18 cellular contexts compared by ENCODE assay signal in genomic region chr14:44662250-44662891, GRCh38.
A peak's percentile ranks its signal among the peaks of the same experiment; 100 is the strongest.
DNase-seq lines count a peak whose midpoint lies in the region; ATAC-seq and TF ChIP-seq lines count a peak whose summit lies in the region.
"Had no signal": no experiment of that assay in that cellular context is flagged by ENCODE, and none has a peak within 500 bp of the region (broad histone marks: within the 10 kb centered on the region; RNA-seq: fewer than 3 reads in every experiment).

No MANE protein-coding gene starts in this region.

- intact Hi-C loops in left colon (cut with DNase I, micrococcal nuclease) = no loop called here

- H4K20me1 ChIP-seq in MM.1S (ENCODE audit: insufficient read depth, low read length) = no peaks in the 10 kb centered on the region

- peaks cover 5 to 18% (median 16%) of the 10 kb centered on the region in 4 donors for H3K4me1 Mint-ChIP-seq in CD4-positive, CD25-positive, alpha-beta regulatory T cell
- H3K4me1 Mint-ChIP-seq in central memory CD8-positive, alpha-beta T cell = peaks cover 16% of the 10 kb centered on the region

- no peak overlapping the region for H3K27ac ChIP-seq in CD4-positive, CD25-positive, alpha-beta regulatory T cell (ENCODE audit: insufficient read depth, low read length, poor library complexity, severe bottlenecking)
- H3K27ac ChIP-seq in MM.1S (ENCODE audit: low read length) = no peak overlapping the region
- H3K27ac ChIP-seq: GM23248, heart left ventricle had no signal

- no peak for ATAC-seq in CD4-positive, CD25-positive, alpha-beta regulatory T cell (ENCODE audit: low read depth in 2 of 2)
- ATAC-seq in central memory CD8-positive, alpha-beta T cell (replicated peaks; ENCODE audit: extremely low read depth, poor library complexity, severe bottlenecking) = no peak
- no peak for ATAC-seq in HG03520 (IDR thresholded peaks at IDR 0.05; ENCODE audit: unreplicated experiment)
- ATAC-seq in left colon = no peak
- no peak for ATAC-seq in GM21786 (IDR thresholded peaks at IDR 0.05; ENCODE audit: unreplicated experiment)
- no peak for ATAC-seq in HG02571 (IDR thresholded peaks at IDR 0.05; ENCODE audit: unreplicated experiment)
- ATAC-seq: esophagus mucosa, heart left ventricle had no signal

- H3F3A ChIP-seq in MM.1S (ENCODE audit: insufficient read depth, low read length) = no peaks in the 10 kb centered on the region

- no peaks in the 10 kb centered on the region for H3K36me3 Mint-ChIP-seq in CD4-positive, CD25-positive, alpha-beta regulatory T cell
- no peaks in the 10 kb centered on the region for H3K36me3 Mint-ChIP-seq in central memory CD8-positive, alpha-beta T cell (ENCODE audit: insufficient read depth)

- H3K9me3 Mint-ChIP-seq in CD4-positive, CD25-positive, alpha-beta regulatory T cell = peaks cover 0 to 3% (median 0%) of the 10 kb centered on the region in 7 donors
- H3K9me3 Mint-ChIP-seq in central memory CD8-positive, alpha-beta T cell = peaks cover 5% of the 10 kb centered on the region

- H3K27me3 Mint-ChIP-seq in CD4-positive, CD25-positive, alpha-beta regulatory T cell = no peaks in the 10 kb centered on the region
- H3K27me3 Mint-ChIP-seq in central memory CD8-positive, alpha-beta T cell = no peaks in the 10 kb centered on the region

- peak overlapping the region; percentile 43; the same call in 1 of the 2 replicates for H3K4me2 ChIP-seq in MM.1S (ENCODE audit: low read depth, low read length)

- peak overlapping the region in 2 of 3 donors; percentile 2 to 42 for H3K27ac Mint-ChIP-seq in CD4-positive, CD25-positive, alpha-beta regulatory T cell
- no peak overlapping the region for H3K27ac Mint-ChIP-seq in central memory CD8-positive, alpha-beta T cell (ENCODE audit: low read depth)

- TF ChIP-seq CTCF in MM.1S (IDR thresholded peaks at IDR 0.05; ENCODE audit: low read length) = no peak

- no peaks in the 10 kb centered on the region for H3K79me2 ChIP-seq in MM.1S (ENCODE audit: low read length)

- H3K9me3 ChIP-seq in CD4-positive, CD25-positive, alpha-beta regulatory T cell (ENCODE audit: control insufficient read depth in 2 of 2, low read length in 2 of 2) = no peaks in the 10 kb centered on the region
- no peaks in the 10 kb centered on the region for H3K9me3 ChIP-seq in MM.1S (replicated peaks; ENCODE audit: insufficient read depth, low read length)
- H3K9me3 ChIP-seq: heart left ventricle had no signal

- peak overlapping the region; percentile 51; the same call in 1 of the 2 replicates for H2AFZ ChIP-seq in MM.1S (ENCODE audit: low read length)
- H2AFZ ChIP-seq: GM23248 had no signal

- no peaks in the 10 kb centered on the region for H3K36me3 ChIP-seq in CD4-positive, CD25-positive, alpha-beta regulatory T cell (ENCODE audit: control insufficient read depth, insufficient read depth, low read length)
- H3K36me3 ChIP-seq in MM.1S (replicated peaks; ENCODE audit: insufficient read depth, low read length) = no peaks in the 10 kb centered on the region
- H3K36me3 ChIP-seq: heart left ventricle had no signal

- H3K27me3 ChIP-seq in CD4-positive, CD25-positive, alpha-beta regulatory T cell (ENCODE audit: control insufficient read depth, insufficient read depth, low read length) = no peaks in the 10 kb centered on the region
- no peaks in the 10 kb centered on the region for H3K27me3 ChIP-seq in MM.1S (replicated peaks; ENCODE audit: insufficient read depth, low read length)
- H3K27me3 ChIP-seq: heart left ventricle had no signal

- in situ Hi-C loops in ACHN (cut with HindIII; ENCODE audit: low pct_ligation_motif_present, low pct_unique_long_range_greater_than_20kb, low sequenced_read_pairs) = no loop called here

- H3K4me3 ChIP-seq in CD4-positive, CD25-positive, alpha-beta regulatory T cell (ENCODE audit: low read depth, low read length) = peak overlapping the region; percentile 28
- H3K4me3 ChIP-seq in MM.1S (ENCODE audit: low read length) = no peak overlapping the region
- H3K4me3 ChIP-seq: GM23248, heart left ventricle had no signal

- DNase-seq in ACHN (peak; percentile 14), MM.1S (peak; percentile 10), left colon (no peak)
- peak in 1 of 3 donors; percentile 7 for DNase-seq in CD4-positive, CD25-positive, alpha-beta regulatory T cell
- DNase-seq in central memory CD8-positive, alpha-beta T cell (ENCODE audit: low spot score in 2 of 2) = no peak
- DNase-seq: activated CD4-positive, alpha-beta T cell treated with anti-CD3 and anti-CD28 coated beads, Interleukin-2, amount 50 U/mL, for 1 hour; activated effector memory CD4-positive, alpha-beta T cell treated with anti-CD3 and anti-CD28 coated beads, Interleukin-2, amount 50 U/mL, for 16 hours; cortex of kidney; GM23248; heart left ventricle; NCI-H2081 treated with DMSO at 0.1 percent for 48 hours; NCI-H526 treated with DMSO at 0.1 percent for 48 hours; RPMI8226; stimulated activated CD4-positive, alpha-beta T cell treated with anti-CD3 and anti-CD28 coated beads, Interleukin-4, amount 100 ng/mL, for 4 hours had no signal

- peak overlapping the region in 2 of 4 donors; percentile 15 to 42 for H3K4me3 Mint-ChIP-seq in CD4-positive, CD25-positive, alpha-beta regulatory T cell
- peak overlapping the region; percentile 5 for H3K4me3 Mint-ChIP-seq in central memory CD8-positive, alpha-beta T cell

- H3K9ac ChIP-seq in MM.1S (ENCODE audit: low read length) = no peak overlapping the region
- H3K9ac ChIP-seq: GM23248 had no signal

- no peaks in the 10 kb centered on the region for H3K9me2 ChIP-seq in MM.1S (replicated peaks; ENCODE audit: insufficient read depth, low read length)

- H3K4me1 ChIP-seq in CD4-positive, CD25-positive, alpha-beta regulatory T cell (ENCODE audit: control insufficient read depth, insufficient read depth, low read length, poor library complexity, severe bottlenecking) = no peaks in the 10 kb centered on the region
- no peaks in the 10 kb centered on the region for H3K4me1 ChIP-seq in MM.1S (ENCODE audit: low read length)
- H3K4me1 ChIP-seq: heart left ventricle had no signal

Comparison
In these comparisons a context has a peak if more than half of its experiments do, and no peak if none do; other contexts are left out.
1. DNase-seq: peak in ACHN (single experiment) and MM.1S (single experiment); none in central memory CD8-positive, alpha-beta T cell (0 of 2) and left colon (0 of 2).